Comparison of ENCODE assay signal across 27 cellular contexts in the genomic region with DNA sequence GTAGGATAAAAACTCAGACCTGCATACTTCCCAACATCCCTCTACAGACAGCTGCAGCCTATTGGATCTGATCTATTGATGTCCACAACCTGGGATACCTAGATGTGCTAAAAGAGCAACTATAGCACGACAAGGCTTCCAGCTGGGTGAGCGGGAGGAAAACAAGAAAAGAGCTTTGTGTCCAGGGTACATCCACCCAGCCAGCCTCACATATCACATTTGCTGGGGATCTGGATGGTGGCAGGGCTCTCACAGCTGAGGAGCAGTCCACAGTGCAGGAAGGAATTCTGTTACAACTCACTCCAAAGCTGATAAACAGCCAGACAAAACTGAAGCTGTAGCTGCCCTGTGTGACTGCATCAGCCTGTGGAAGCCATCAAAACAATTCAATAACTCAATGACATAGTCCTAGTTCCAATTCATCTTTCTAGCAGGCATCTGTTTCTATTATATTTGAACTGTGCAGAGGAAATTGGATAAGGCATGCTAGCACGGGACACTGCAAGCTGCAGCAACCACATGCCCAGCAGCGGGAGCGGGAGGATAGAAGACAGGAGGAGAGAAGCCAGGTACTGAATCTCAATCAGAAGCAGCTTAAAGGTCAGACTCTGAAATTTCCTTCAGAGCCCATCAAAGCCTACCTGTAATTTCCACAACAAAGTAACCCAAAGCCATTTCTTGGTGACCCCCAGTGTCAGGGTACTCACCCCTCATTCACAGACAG.
"Had no signal": no experiment of that assay in that cellular context is flagged by ENCODE, and none has a peak within 500 bp of the region (broad histone marks: within the 10 kb centered on the region; RNA-seq: fewer than 3 reads in every experiment).

No MANE protein-coding gene starts in this region.

- H3K4me1 Mint-ChIP-seq: memory B cell, naive B cell, natural killer cell, nephron progenitor cell had no signal

- H3K79me2 ChIP-seq: hepatocyte, parathyroid adenoma had no signal

- H3K9me3 ChIP-seq: neutrophil, right lobe of liver, testis, thyroid gland had no signal

- H3K27ac ChIP-seq: heart right ventricle, hepatocyte, left ventricle myocardium inferior, neural progenitor cell, neutrophil, parathyroid adenoma, psoas muscle, right atrium auricular region, right lobe of liver, skin epidermis, testis, thyroid gland, transverse colon, uterus had no signal

- H3K4me1 ChIP-seq: heart right ventricle, left ventricle myocardium inferior, neural progenitor cell, parathyroid adenoma, psoas muscle, right atrium auricular region, right lobe of liver, testis, thyroid gland, transverse colon, uterus had no signal

- H3K4me3 ChIP-seq: heart right ventricle, hepatocyte, left ventricle myocardium inferior, lung, neural progenitor cell, psoas muscle, right atrium auricular region, right lobe of liver, skin epidermis, testis, thyroid gland, transverse colon, uterus had no signal

- H3K36me3 ChIP-seq: heart right ventricle, neural progenitor cell, neutrophil, right atrium auricular region, right lobe of liver, thyroid gland, transverse colon, uterus had no signal

- H3K9ac ChIP-seq: neural progenitor cell, parathyroid adenoma had no signal

- H3K27me3 Mint-ChIP-seq: memory B cell; naive B cell; stimulated activated naive CD8-positive, alpha-beta T cell treated with anti-CD3 and anti-CD28 coated beads, Interleukin-15, Interleukin-2, amounts not matched to agents 100 ng/mL and 50 ng/mL, for 24 hours had no signal

- ATAC-seq: heart right ventricle, natural killer cell, psoas muscle, right lobe of liver had no signal

- H3K36me3 Mint-ChIP-seq: neural progenitor cell had no signal

- H2AFZ ChIP-seq: hepatocyte, neural progenitor cell, parathyroid adenoma had no signal

- H3K4me3 Mint-ChIP-seq: memory B cell; naive B cell; natural killer cell; nephron progenitor cell; neural progenitor cell; stimulated activated naive CD8-positive, alpha-beta T cell treated with anti-CD3 and anti-CD28 coated beads, Interleukin-15, Interleukin-2, amounts not matched to agents 100 ng/mL and 50 ng/mL, for 24 hours had no signal

- DNase-seq: heart right ventricle; islet precursor cell; left ventricle myocardium inferior; naive B cell; natural killer cell; nephron progenitor cell; occipital lobe; psoas muscle; right lobe of liver; stimulated activated CD4-positive, alpha-beta T cell treated with anti-CD3 and anti-CD28 coated beads, Interleukin-12 subunit alpha, Interleukin-12 subunit beta, amount 100 ng/mL, for 4 hours; stimulated activated CD4-positive, alpha-beta T cell treated with anti-CD3 and anti-CD28 coated beads, Interleukin-15, amount 100 ng/mL, for 24 hours; stimulated activated CD4-positive, alpha-beta T cell treated with anti-CD3 and anti-CD28 coated beads, Interleukin-2, amount 100 ng/mL, for 24 hours; stimulated activated CD4-positive, alpha-beta T cell treated with anti-CD3 and anti-CD28 coated beads, Interleukin-4, amount 100 ng/mL, for 1 hour; stimulated activated naive CD4-positive, alpha-beta T cell; testis; thyroid gland; transverse colon; uterus had no signal

- H3K27ac Mint-ChIP-seq: memory B cell; natural killer cell; nephron progenitor cell; neural progenitor cell; stimulated activated naive CD8-positive, alpha-beta T cell treated with anti-CD3 and anti-CD28 coated beads, Interleukin-15, Interleukin-2, amounts not matched to agents 100 ng/mL and 50 ng/mL, for 24 hours had no signal

- H3K27me3 ChIP-seq: heart right ventricle, hepatocyte, neural progenitor cell, neutrophil, right atrium auricular region, right lobe of liver, testis, thyroid gland, transverse colon, uterus had no signal

- H3K4me2 ChIP-seq: hepatocyte, neural progenitor cell had no signal
